ENCODE assay signal across 1 cellular context in the genomic region with DNA sequence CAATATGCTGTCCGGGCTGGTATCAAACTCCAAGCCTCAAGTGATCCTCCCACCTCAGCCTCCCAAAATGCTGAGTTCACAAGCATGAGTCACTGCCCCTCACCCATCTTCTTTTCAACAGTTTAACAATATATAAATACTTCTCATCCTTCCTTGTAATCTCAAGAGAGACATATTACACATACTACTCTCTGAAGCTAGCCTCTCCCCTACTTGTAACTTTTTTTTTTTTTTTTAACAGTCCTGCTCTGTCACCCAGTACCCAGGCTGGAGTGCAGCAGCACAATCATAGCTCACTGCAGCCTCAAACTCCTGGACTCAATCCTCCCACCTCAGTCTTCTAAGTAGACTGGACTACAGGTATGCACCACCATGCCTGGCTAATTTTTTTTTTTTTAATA.
TF ChIP-seq lines count a peak whose summit lies in the region.

No MANE protein-coding gene starts in this region.

TF ChIP-seq in HepG2, 621 proteins besides CTCF, POLR2A, EP300 and RAD21:
- TF ChIP-seq KDM2A (CRISPR knock-in tag; IDR thresholded peaks at IDR 0.05; ENCODE audit: borderline replicate concordance, low read depth) (no peak), KLF13 (CRISPR knock-in tag; IDR thresholded peaks at IDR 0.05) (no peak), ZC3H13 (CRISPR knock-in tag; IDR thresholded peaks at IDR 0.05) (no peak), ZSCAN30 (CRISPR knock-in tag; IDR thresholded peaks at IDR 0.05) (no peak), ATF7-NPFF (CRISPR knock-in tag; IDR thresholded peaks at IDR 0.05; ENCODE audit: low read depth) (no peak)
- TF ChIP-seq, protein P1, sequence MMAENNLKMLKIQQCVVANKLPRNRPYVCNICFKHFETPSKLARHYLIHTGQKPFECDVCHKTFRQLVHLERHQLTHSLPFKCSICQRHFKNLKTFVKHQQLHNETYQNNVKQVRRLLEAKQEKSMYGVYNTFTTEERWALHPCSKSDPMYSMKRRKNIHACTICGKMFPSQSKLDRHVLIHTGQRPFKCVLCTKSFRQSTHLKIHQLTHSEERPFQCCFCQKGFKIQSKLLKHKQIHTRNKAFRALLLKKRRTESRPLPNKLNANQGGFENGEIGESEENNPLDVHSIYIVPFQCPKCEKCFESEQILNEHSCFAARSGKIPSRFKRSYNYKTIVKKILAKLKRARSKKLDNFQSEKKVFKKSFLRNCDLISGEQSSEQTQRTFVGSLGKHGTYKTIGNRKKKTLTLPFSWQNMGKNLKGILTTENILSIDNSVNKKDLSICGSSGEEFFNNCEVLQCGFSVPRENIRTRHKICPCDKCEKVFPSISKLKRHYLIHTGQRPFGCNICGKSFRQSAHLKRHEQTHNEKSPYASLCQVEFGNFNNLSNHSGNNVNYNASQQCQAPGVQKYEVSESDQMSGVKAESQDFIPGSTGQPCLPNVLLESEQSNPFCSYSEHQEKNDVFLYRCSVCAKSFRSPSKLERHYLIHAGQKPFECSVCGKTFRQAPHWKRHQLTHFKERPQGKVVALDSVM (CRISPR knock-in tag; IDR thresholded peaks at IDR 0.05): peak; percentile 35; the same call in 1 of the 2 replicates
- TF ChIP-seq, protein P2, sequence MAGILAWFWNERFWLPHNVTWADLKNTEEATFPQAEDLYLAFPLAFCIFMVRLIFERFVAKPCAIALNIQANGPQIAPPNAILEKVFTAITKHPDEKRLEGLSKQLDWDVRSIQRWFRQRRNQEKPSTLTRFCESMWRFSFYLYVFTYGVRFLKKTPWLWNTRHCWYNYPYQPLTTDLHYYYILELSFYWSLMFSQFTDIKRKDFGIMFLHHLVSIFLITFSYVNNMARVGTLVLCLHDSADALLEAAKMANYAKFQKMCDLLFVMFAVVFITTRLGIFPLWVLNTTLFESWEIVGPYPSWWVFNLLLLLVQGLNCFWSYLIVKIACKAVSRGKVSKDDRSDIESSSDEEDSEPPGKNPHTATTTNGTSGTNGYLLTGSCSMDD (CRISPR knock-in tag; IDR thresholded peaks at IDR 0.05): no peak
